Comparison of ENCODE assay signal across 13 cellular contexts in the genomic region with DNA sequence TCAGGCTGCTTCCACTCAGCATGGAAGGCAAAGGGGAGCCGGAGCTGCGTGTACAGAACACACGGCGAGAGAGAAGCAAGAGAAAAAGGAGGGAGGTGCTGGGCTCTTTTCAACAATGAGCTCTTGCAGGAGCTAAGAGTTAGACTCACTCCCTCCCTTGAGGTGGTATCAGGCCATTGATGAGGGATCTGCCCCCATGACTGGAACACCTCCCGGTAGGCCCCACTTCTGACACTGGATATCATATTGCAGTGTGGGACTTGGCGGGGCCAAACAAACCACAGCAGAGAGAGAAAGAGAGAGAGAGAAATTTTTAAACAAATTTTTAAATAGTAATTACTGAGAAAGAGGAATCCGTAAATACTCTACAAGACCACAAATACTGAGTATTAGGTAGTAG.
DNase-seq lines count a peak whose midpoint lies in the region; ATAC-seq and TF ChIP-seq lines count a peak whose summit lies in the region.
"Had no signal": no experiment of that assay in that cellular context is flagged by ENCODE, and none has a peak within 500 bp of the region (broad histone marks: within the 10 kb centered on the region; RNA-seq: fewer than 3 reads in every experiment).

No MANE protein-coding gene starts in this region.

- ATAC-seq in Right ventricle myocardium superior (ENCODE audit: poor library complexity) (peak; percentile 60), left cardiac atrium (no peak), WTC11 (no peak)

- H3K27ac ChIP-seq in Peyer's patch (no peak overlapping the region), A673 (ENCODE audit: low read depth, low read length, poor library complexity, severe bottlenecking) (no peak overlapping the region)
- H3K27ac ChIP-seq: C4-2B, PC-9 had no signal

- no TSS peak for BruUV-seq in A673 (replicated peaks; lab: Mats Ljungman, UMichigan)

- DNase-seq in Right ventricle myocardium superior (no peak), left cardiac atrium (no peak), WTC11 (ENCODE audit: low spot score) (no peak), left kidney (ENCODE audit: low read depth, low spot score) (peak; percentile 67), Peyer's patch (no peak), A673 (ENCODE audit: low spot score) (no peak)
- DNase-seq in activated T-helper 1 cell treated with anti-CD3 and anti-CD28 coated beads, Interleukin-12 subunit alpha, Interleukin-12 subunit beta, Interleukin-2, Interleukin-4 antibody, amounts not matched to agents 30 ng/mL and 10 ng/mL and 1 ng/mL, durations not matched to agents 14 hours and 24 hours and 36 hours (ENCODE audit: low spot score), result no peak
- DNase-seq: KBM-7, NCI-H1436, NCI-H446, PC-9 had no signal

- H3K4me3 ChIP-seq in Peyer's patch (no peak overlapping the region), A673 (ENCODE audit: low read depth, low read length, poor library complexity, severe bottlenecking) (no peak overlapping the region)
- H3K4me3 ChIP-seq: GM23338, PC-9 had no signal

- peak overlapping the region; percentile 85 for H3K27ac Mint-ChIP-seq in WTC11
- H3K27ac Mint-ChIP-seq in activated T-helper 1 cell treated with anti-CD3 and anti-CD28 coated beads, Interleukin-12 subunit alpha, Interleukin-12 subunit beta, Interleukin-2, Interleukin-4 antibody, amounts not matched to agents 30 ng/mL and 10 ng/mL and 1 ng/mL, durations not matched to agents 14 hours and 24 hours and 36 hours, result no peak overlapping the region
- H3K27ac Mint-ChIP-seq: GM23338 had no signal

- no peak for TF ChIP-seq POLR2A in Peyer's patch (IDR thresholded peaks at IDR 0.05)

- H3K4me1 Mint-ChIP-seq in WTC11, result peaks cover 20% of the 10 kb centered on the region
- no peaks in the 10 kb centered on the region for H3K4me1 Mint-ChIP-seq in activated T-helper 1 cell treated with anti-CD3 and anti-CD28 coated beads, Interleukin-12 subunit alpha, Interleukin-12 subunit beta, Interleukin-2, Interleukin-4 antibody, amounts not matched to agents 30 ng/mL and 10 ng/mL and 1 ng/mL, durations not matched to agents 14 hours and 24 hours and 36 hours (ENCODE audit: low read depth)

- H3K4me1 ChIP-seq in Peyer's patch (no peaks in the 10 kb centered on the region), A673 (ENCODE audit: insufficient read depth, low read length, poor library complexity, severe bottlenecking) (no peaks in the 10 kb centered on the region)

- CTCF ChIA-PET in WTC11 (lab: Charles Lee), result interaction anchor here (1.1 to 2.3 kb wide), 5 partner anchors 26 to 67 kb away, joined by 3 to 11 read pairs (median 7); no protein-coding TSS in a partner anchor
- CTCF ChIA-PET in A673 (lab: Charles Lee), result interaction anchor here (1.0 to 1.4 kb wide), 2 partner anchors 27 to 323 kb away, joined by 3 read pairs; no protein-coding TSS in a partner anchor

- intact Hi-C loops in Right ventricle myocardium superior (cut with DNase I) (no loop called here), left cardiac atrium (cut with DNase I) (no loop called here), A673 (cut with micrococcal nuclease; ENCODE audit: unreplicated experiment) (no loop called here)
- intact Hi-C loops in activated T-helper 1 cell treated with anti-CD3 and anti-CD28 coated beads, Interleukin-12 subunit alpha, Interleukin-12 subunit beta, Interleukin-2, Interleukin-4 antibody, amounts not matched to agents 30 ng/mL and 10 ng/mL and 1 ng/mL, durations not matched to agents 14 hours and 24 hours and 36 hours (cut with micrococcal nuclease), result no loop called here

- POLR2A ChIA-PET in WTC11 (lab: Charles Lee) (no interaction called here), A673 (lab: Charles Lee; ENCODE audit: low non-redundant PET) (no interaction called here)

- H3K27me3 Mint-ChIP-seq in WTC11 (ENCODE audit: low read depth), result no peaks in the 10 kb centered on the region
- peaks cover 3% of the 10 kb centered on the region for H3K27me3 Mint-ChIP-seq in activated T-helper 1 cell treated with anti-CD3 and anti-CD28 coated beads, Interleukin-12 subunit alpha, Interleukin-12 subunit beta, Interleukin-2, Interleukin-4 antibody, amounts not matched to agents 30 ng/mL and 10 ng/mL and 1 ng/mL, durations not matched to agents 14 hours and 24 hours and 36 hours (ENCODE audit: insufficient read depth)

- H3K9me3 ChIP-seq in Peyer's patch, result no peaks in the 10 kb centered on the region
- no peaks in the 10 kb centered on the region for H3K9me3 ChIP-seq in A673 (ENCODE audit: low read depth, low read length, poor library complexity, severe bottlenecking)

- H3K36me3 Mint-ChIP-seq in WTC11, result peaks cover 23% of the 10 kb centered on the region
- no peaks in the 10 kb centered on the region for H3K36me3 Mint-ChIP-seq in activated T-helper 1 cell treated with anti-CD3 and anti-CD28 coated beads, Interleukin-12 subunit alpha, Interleukin-12 subunit beta, Interleukin-2, Interleukin-4 antibody, amounts not matched to agents 30 ng/mL and 10 ng/mL and 1 ng/mL, durations not matched to agents 14 hours and 24 hours and 36 hours (ENCODE audit: low read depth)

- peaks cover 15% of the 10 kb centered on the region for H3K9me3 Mint-ChIP-seq in WTC11
- no peaks in the 10 kb centered on the region for H3K9me3 Mint-ChIP-seq in activated T-helper 1 cell treated with anti-CD3 and anti-CD28 coated beads, Interleukin-12 subunit alpha, Interleukin-12 subunit beta, Interleukin-2, Interleukin-4 antibody, amounts not matched to agents 30 ng/mL and 10 ng/mL and 1 ng/mL, durations not matched to agents 14 hours and 24 hours and 36 hours

- H3K36me3 ChIP-seq in Peyer's patch (peaks cover 0 to 22% (median 0%) of the 10 kb centered on the region in 3 donors), A673 (ENCODE audit: insufficient read depth, low read length, poor library complexity, severe bottlenecking) (no peaks in the 10 kb centered on the region)

- no peak overlapping the region for H3K4me3 Mint-ChIP-seq in WTC11
- no peak overlapping the region for H3K4me3 Mint-ChIP-seq in activated T-helper 1 cell treated with anti-CD3 and anti-CD28 coated beads, Interleukin-12 subunit alpha, Interleukin-12 subunit beta, Interleukin-2, Interleukin-4 antibody, amounts not matched to agents 30 ng/mL and 10 ng/mL and 1 ng/mL, durations not matched to agents 14 hours and 24 hours and 36 hours
- H3K4me3 Mint-ChIP-seq: GM23338 had no signal

- H3K27me3 ChIP-seq in Peyer's patch, result no peaks in the 10 kb centered on the region
- no peaks in the 10 kb centered on the region for H3K27me3 ChIP-seq in A673 (replicated peaks; ENCODE audit: insufficient read depth, low read depth, low read length, poor library complexity)

- TF ChIP-seq CTCF in WTC11 (IDR thresholded peaks at IDR 0.05) (no peak), Peyer's patch (IDR thresholded peaks at IDR 0.05) (no peak), A673 (conservative IDR thresholded peaks at IDR 0.05; ENCODE audit: low read depth, low read length) (no peak)

TF ChIP-seq in WTC11, 78 proteins besides CTCF, POLR2A, EP300 and RAD21 (continues in another document):
- TF ChIP-seq, protein P1, sequence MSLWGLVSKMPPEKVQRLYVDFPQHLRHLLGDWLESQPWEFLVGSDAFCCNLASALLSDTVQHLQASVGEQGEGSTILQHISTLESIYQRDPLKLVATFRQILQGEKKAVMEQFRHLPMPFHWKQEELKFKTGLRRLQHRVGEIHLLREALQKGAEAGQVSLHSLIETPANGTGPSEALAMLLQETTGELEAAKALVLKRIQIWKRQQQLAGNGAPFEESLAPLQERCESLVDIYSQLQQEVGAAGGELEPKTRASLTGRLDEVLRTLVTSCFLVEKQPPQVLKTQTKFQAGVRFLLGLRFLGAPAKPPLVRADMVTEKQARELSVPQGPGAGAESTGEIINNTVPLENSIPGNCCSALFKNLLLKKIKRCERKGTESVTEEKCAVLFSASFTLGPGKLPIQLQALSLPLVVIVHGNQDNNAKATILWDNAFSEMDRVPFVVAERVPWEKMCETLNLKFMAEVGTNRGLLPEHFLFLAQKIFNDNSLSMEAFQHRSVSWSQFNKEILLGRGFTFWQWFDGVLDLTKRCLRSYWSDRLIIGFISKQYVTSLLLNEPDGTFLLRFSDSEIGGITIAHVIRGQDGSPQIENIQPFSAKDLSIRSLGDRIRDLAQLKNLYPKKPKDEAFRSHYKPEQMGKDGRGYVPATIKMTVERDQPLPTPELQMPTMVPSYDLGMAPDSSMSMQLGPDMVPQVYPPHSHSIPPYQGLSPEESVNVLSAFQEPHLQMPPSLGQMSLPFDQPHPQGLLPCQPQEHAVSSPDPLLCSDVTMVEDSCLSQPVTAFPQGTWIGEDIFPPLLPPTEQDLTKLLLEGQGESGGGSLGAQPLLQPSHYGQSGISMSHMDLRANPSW (CRISPR knock-in tag; conservative IDR thresholded peaks at IDR 0.05; ENCODE audit: low read depth), result no peak
- TF ChIP-seq OVOL2 (CRISPR knock-in tag; IDR thresholded peaks at IDR 0.05; ENCODE audit: borderline replicate concordance) (no peak), CBFB (CRISPR knock-in tag; IDR thresholded peaks at IDR 0.05; ENCODE audit: low read depth) (no peak), FOXP4 (CRISPR knock-in tag; IDR thresholded peaks at IDR 0.05) (no peak), ZNF416 (CRISPR knock-in tag; IDR thresholded peaks at IDR 0.05) (no peak)
